Comparison of ENCODE assay signal across 11 cellular contexts in genomic region chr2:112725545-112726457, GRCh38. TPM values are rescaled to one million over a fixed set of nuclear protein-coding genes. Genes with fewer than 3 reads are reported as not detected.
DNase-seq lines count a peak whose midpoint lies in the region; ATAC-seq and TF ChIP-seq lines count a peak whose summit lies in the region.
"Had no signal": no experiment of that assay in that cellular context is flagged by ENCODE, and none has a peak within 500 bp of the region (broad histone marks: within the 10 kb centered on the region; RNA-seq: fewer than 3 reads in every experiment).

No MANE protein-coding gene starts in this region.

- no peak overlapping the region for H2BK20ac ChIP-seq in H9 (ENCODE audit: low read depth, low read length, poor library complexity, severe bottlenecking)

- no peak overlapping the region for H4K5ac ChIP-seq in H9 (ENCODE audit: insufficient read length, low read depth, low read length)

- H3K18ac ChIP-seq in H9 (ENCODE audit: insufficient read length, low read depth, low read length), result peak overlapping the region; percentile 3

- H3T11ph ChIP-seq in H9 (ENCODE audit: low read length), result no peak overlapping the region

- no peaks in the 10 kb centered on the region for H3K27me3 Mint-ChIP-seq in H9 (ENCODE audit: low read depth)
- H3K27me3 Mint-ChIP-seq in memory B cell, result no peaks in the 10 kb centered on the region

- no peak overlapping the region for H3K23ac ChIP-seq in H9 (ENCODE audit: insufficient read length, low read depth, low read length)

- TF ChIP-seq POLR2A in lower leg skin (IDR thresholded peaks at IDR 0.05), result no peak

- no peaks in the 10 kb centered on the region for H3K79me1 ChIP-seq in H9 (ENCODE audit: insufficient read depth, low read depth, low read length, poor library complexity, severe bottlenecking)

- H3K79me2 ChIP-seq in H9 (ENCODE audit: insufficient read depth, low read length) (no peaks in the 10 kb centered on the region), Karpas-422 (ENCODE audit: low read length) (no peaks in the 10 kb centered on the region)

- intact Hi-C loops in lower leg skin (cut with DNase I; ENCODE audit: low total_unique reads), result loop anchor here (2.0 to 10.0 kb wide), 2 partner anchors 127 to 241 kb away; partner anchors contain the start of gene TTL
- intact Hi-C loops in tibial artery (cut with DNase I; ENCODE audit: low total_unique reads), result loop anchor here (2.0 to 5.0 kb wide), 2 partner anchors 99 to 124 kb away; no protein-coding TSS in a partner anchor

- H2BK5ac ChIP-seq in H9 (ENCODE audit: insufficient read length, low read length), result no peak overlapping the region

- H2BK15ac ChIP-seq in H9 (ENCODE audit: low read depth, low read length), result no peak overlapping the region

- H3K9me3 ChIP-seq in H9 (ENCODE audit: control insufficient read depth, low read depth, low read length), result no peaks in the 10 kb centered on the region
- H3K9me3 ChIP-seq in Karpas-422 (ENCODE audit: low read length), result no peaks in the 10 kb centered on the region
- H3K9me3 ChIP-seq in tibial artery, result no peaks in the 10 kb centered on the region

- H3K9me3 Mint-ChIP-seq in H9 (no peaks in the 10 kb centered on the region), memory B cell (no peaks in the 10 kb centered on the region)
- H3K9me3 Mint-ChIP-seq: activated T-cell treated with anti-CD3 and anti-CD28 coated beads, Interleukin-2, amount 50 U/mL, for 24 hours; T-cell had no signal

- H2BK12ac ChIP-seq in H9 (ENCODE audit: insufficient read length, low read depth, low read length), result no peak overlapping the region

- no peak overlapping the region; a peak in 1 of 7 replicates for H3K27ac Mint-ChIP-seq in H9
- H3K27ac Mint-ChIP-seq in memory B cell, result no peak overlapping the region
- H3K27ac Mint-ChIP-seq: activated T-cell treated with anti-CD3 and anti-CD28 coated beads, Interleukin-2, amount 50 U/mL, for 24 hours; T-cell had no signal

- no peaks in the 10 kb centered on the region for H4K20me1 ChIP-seq in H9 (ENCODE audit: control insufficient read depth, insufficient read depth, insufficient read length)
- no peaks in the 10 kb centered on the region for H4K20me1 ChIP-seq in Karpas-422 (ENCODE audit: insufficient read depth, low read depth, low read length)

- TF ChIP-seq CTCF in H9 (conservative IDR thresholded peaks at IDR 0.05) (no peak), lower leg skin (IDR thresholded peaks at IDR 0.05) (no peak), tibial artery (IDR thresholded peaks at IDR 0.05) (no peak)

- H3K14ac ChIP-seq in H9 (ENCODE audit: insufficient read depth, low read length), result no peak overlapping the region

- ATAC-seq in GM18511 (IDR thresholded peaks at IDR 0.05; ENCODE audit: unreplicated experiment) (peak; percentile 59), memory B cell (ENCODE audit: low read depth) (no peak)

- H3K4me2 ChIP-seq in H9 (ENCODE audit: insufficient read depth, insufficient read length, low read length) (no peak overlapping the region), Karpas-422 (ENCODE audit: low read depth, low read length, poor library complexity, severe bottlenecking) (peak overlapping the region; percentile 41)

- H4K8ac ChIP-seq in H9 (replicated peaks; ENCODE audit: insufficient read length, low read depth, low read length), result no peak overlapping the region

- no peak overlapping the region; the same call in 1 of the 2 replicates for H3K4me3 ChIP-seq in Karpas-422 (ENCODE audit: low read length)
- no peak overlapping the region for H3K4me3 ChIP-seq in lower leg skin (ENCODE audit: low read depth, poor library complexity, severe bottlenecking)
- H3K4me3 ChIP-seq in tibial artery, result no peak overlapping the region

- DNase-seq in H9 (peak; percentile 48), Karpas-422 (no peak), memory B cell (ENCODE audit: low spot score in 2 of 2) (no peak), T-helper 2 cell (no peak), lower leg skin (ENCODE audit: low spot score in 2 of 2) (no peak), tibial artery (no peak)
- DNase-seq in activated effector memory CD4-positive, alpha-beta T cell treated with anti-CD3 and anti-CD28 coated beads, Interleukin-2, amount 50 U/mL, for 16 hours, result no peak
- DNase-seq: cortex of kidney had no signal

- H3K4me1 Mint-ChIP-seq in H9, result peaks cover 6 to 10% of the 10 kb centered on the region in 2 experiments; a peak in 2 of 4 replicates
- peaks cover 14% of the 10 kb centered on the region for H3K4me1 Mint-ChIP-seq in memory B cell

- no peaks in the 10 kb centered on the region for H3K9me2 ChIP-seq in Karpas-422 (replicated peaks; ENCODE audit: insufficient read depth, low read length)

- no peak overlapping the region for H3K56ac ChIP-seq in H9 (ENCODE audit: insufficient read length, low read depth, low read length)

- H2BK120ac ChIP-seq in H9 (ENCODE audit: low read depth, low read length, poor library complexity, severe bottlenecking), result no peak overlapping the region

- H3K27ac ChIP-seq in H9 (ENCODE audit: insufficient read length, low read depth, low read length), result no peak overlapping the region
- H3K27ac ChIP-seq in Karpas-422 (ENCODE audit: low read length), result no peak overlapping the region
- no peak overlapping the region for H3K27ac ChIP-seq in tibial artery

- H3K27me3 ChIP-seq in H9 (ENCODE audit: insufficient read depth, low read length), result no peaks in the 10 kb centered on the region
- H3K27me3 ChIP-seq in Karpas-422 (ENCODE audit: low read length), result no peaks in the 10 kb centered on the region
- peaks cover 0 to 16% of the 10 kb centered on the region in 2 donors for H3K27me3 ChIP-seq in tibial artery

- H3K9ac ChIP-seq in H9 (ENCODE audit: extremely low read depth, insufficient read length, low read length) (no peak overlapping the region), Karpas-422 (ENCODE audit: low read length) (peak overlapping the region; percentile 56)

- H3K23me2 ChIP-seq in H9 (ENCODE audit: insufficient read length, low read depth, low read length, poor library complexity, severe bottlenecking), result no peaks in the 10 kb centered on the region

- H2AFZ ChIP-seq in H9 (ENCODE audit: low read length), result no peak overlapping the region
- H2AFZ ChIP-seq in Karpas-422 (ENCODE audit: low read length), result peak overlapping the region; percentile 87; the same call in 1 of the 2 replicates

- H3K36me3 Mint-ChIP-seq in H9 (ENCODE audit: insufficient read depth in 1 of 3, low read depth in 3 of 3) (no peaks in the 10 kb centered on the region; a peak in 1 of 7 replicates), memory B cell (no peaks in the 10 kb centered on the region)
- H3K36me3 Mint-ChIP-seq: T-cell had no signal

- H3K4me3 Mint-ChIP-seq in H9 (no peak overlapping the region), memory B cell (peak overlapping the region; percentile 11)
- H3K4me3 Mint-ChIP-seq: activated T-cell treated with anti-CD3 and anti-CD28 coated beads, Interleukin-2, amount 50 U/mL, for 24 hours; T-cell had no signal

- no peaks in the 10 kb centered on the region for H3K4me1 ChIP-seq in H9 (ENCODE audit: insufficient read depth, low read length)
- peaks cover 8% of the 10 kb centered on the region for H3K4me1 ChIP-seq in Karpas-422 (ENCODE audit: low read length)
- peaks cover 0 to 5% (median 0%) of the 10 kb centered on the region in 4 donors for H3K4me1 ChIP-seq in tibial artery

- H3K36me3 ChIP-seq in Karpas-422 (ENCODE audit: insufficient read depth, low read length), result no peaks in the 10 kb centered on the region
- no peaks in the 10 kb centered on the region for H3K36me3 ChIP-seq in tibial artery

- WGBS in H9 (ENCODE audit: extremely low coverage, insufficient read length, low lambda C conversion rate), result no CpG with 5 or more reads among the region's 15 CpGs
- 78 to 90% methylated on average over 7 to 15 of the region's 15 CpGs for WGBS in lower leg skin, 2 donors

- no peak overlapping the region for H2AK5ac ChIP-seq in H9 (ENCODE audit: insufficient read length, low read length)

- H4K91ac ChIP-seq in H9 (ENCODE audit: insufficient read length, low read depth, low read length), result no peak overlapping the region

- H3K4ac ChIP-seq in H9 (ENCODE audit: low read depth, low read length), result no peak overlapping the region

RNA-seq across cellular contexts. Expression of gene NT5DC4, which starts 5.0 kb away (rescaled TPM):
- total RNA-seq in H9 (2021) (not detected in 2 replicates), lower leg skin (not detected)
- not detected in 2 replicates for total RNA-seq in Karpas-422 (2014; rRNA removed; shearing (Covaris generic); ENCODE audit: low replicate concordance)
- total RNA-seq: T-cell had no signal

RNA-seq across cellular contexts. Expression of gene CKAP2L, which starts 38.6 kb away (rescaled TPM):
- 18.8 and 23.3 TPM in 2 replicates for total RNA-seq in H9 (2021)
- 8.9 and 17.0 TPM in 2 replicates for total RNA-seq in Karpas-422 (2014; rRNA removed; shearing (Covaris generic); ENCODE audit: low replicate concordance)
- total RNA-seq in lower leg skin, result 10 to 100 TPM in 1 of 4 donors, 1 to 10 TPM in 3; 1.2 to 11.3 (median 2.0) TPM

RNA-seq across cellular contexts. Expression of gene IL1A, which starts 58.5 kb away (rescaled TPM):
- 0.35 and 0.39 TPM in 2 replicates for total RNA-seq in H9 (2021)
- 0.15 TPM in 1 of 2 replicates, not detected in the other for total RNA-seq in Karpas-422 (2014; rRNA removed; shearing (Covaris generic); ENCODE audit: low replicate concordance)
- 1 to 10 TPM in 1 of 4 donors, under 1 TPM in 3; 0.53 to 5.3 (median 0.84) TPM for total RNA-seq in lower leg skin
